In the genomic region with DNA sequence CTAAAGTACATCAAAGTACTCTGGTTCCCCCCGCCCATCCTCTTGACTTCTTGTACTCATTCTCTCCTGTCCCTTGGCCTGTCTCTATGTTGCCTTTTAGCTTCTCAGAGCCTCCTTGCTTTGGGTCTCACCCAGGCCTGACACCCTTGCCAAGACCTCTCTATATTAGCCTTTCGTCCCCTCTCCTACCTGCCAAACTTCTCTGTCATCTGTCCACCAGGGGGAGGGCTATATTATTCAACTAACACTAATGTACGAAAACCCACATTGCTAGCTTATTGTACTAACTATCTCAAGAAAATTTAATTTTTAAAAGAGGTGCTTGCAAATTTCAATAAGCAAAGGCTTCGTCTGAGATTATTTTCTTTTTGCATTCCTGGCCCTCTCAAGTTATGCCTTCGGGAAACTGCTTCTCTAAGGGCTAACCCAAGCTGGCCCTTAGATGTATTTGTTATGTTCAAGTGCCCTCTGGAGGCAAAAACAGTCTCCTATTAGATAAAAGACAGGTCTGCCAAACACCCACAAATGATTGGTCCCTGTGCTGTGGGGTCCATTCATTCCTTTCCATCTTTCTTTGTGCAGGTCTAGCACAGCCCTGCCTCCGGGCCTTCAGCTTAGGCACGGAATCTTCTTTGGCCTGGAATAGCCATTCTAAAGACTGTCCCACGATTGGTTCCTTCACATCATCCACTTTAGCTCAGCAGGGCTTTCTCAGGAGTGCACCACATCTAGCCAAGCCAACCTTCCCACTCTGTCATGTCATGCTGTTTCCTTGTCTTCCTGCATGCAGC, we compare ENCODE assay signal across 8 cellular contexts. TPM values are rescaled to one million over a fixed set of nuclear protein-coding genes. Genes with fewer than 3 reads are reported as not detected.
DNase-seq lines count a peak whose midpoint lies in the region; ATAC-seq and TF ChIP-seq lines count a peak whose summit lies in the region.

No MANE protein-coding gene starts in this region.

- H3K27me3 Mint-ChIP-seq in T-helper 1 cell treated with Interleukin-12 subunit alpha and Interleukin-12 subunit beta and Interleukin-4 antibody, amounts not matched to agents 30 μg/mL and 1 μg/mL, for 36 hours (ENCODE audit: low read depth) = no peaks in the 10 kb centered on the region

- intact Hi-C loops in lower lobe of right lung (cut with DNase I) = no loop called here
- intact Hi-C loops in testis (cut with DNase I; ENCODE audit: low total_unique reads) = no loop called here

- peak overlapping the region; percentile 38 for H3K4me3 ChIP-seq in lower lobe of right lung
- no peak overlapping the region for H3K4me3 ChIP-seq in testis

- H3K27ac ChIP-seq in lower lobe of right lung = peak overlapping the region; percentile 56
- no peak overlapping the region for H3K27ac ChIP-seq in testis

- H3K27me3 ChIP-seq in lower lobe of right lung (ENCODE audit: low read depth) = no peaks in the 10 kb centered on the region
- no peaks in the 10 kb centered on the region for H3K27me3 ChIP-seq in testis

- DNase-seq in AG08396 (ENCODE audit: low spot score) (peak; percentile 35), NCI-H1092 (lab: John Stamatoyannopoulos, UW) (peak; percentile 26), dermis blood vessel endothelial cell (peak; percentile 75), lower lobe of right lung (no peak), testis (peak; percentile 53)

- H3K36me3 ChIP-seq in lower lobe of right lung (no peaks in the 10 kb centered on the region), testis (ENCODE audit: low read depth, missing control alignments) (no peaks in the 10 kb centered on the region)

- peaks cover 24% of the 10 kb centered on the region for H3K4me1 Mint-ChIP-seq in T-helper 1 cell treated with Interleukin-12 subunit alpha and Interleukin-12 subunit beta and Interleukin-4 antibody, amounts not matched to agents 30 μg/mL and 1 μg/mL, for 36 hours (ENCODE audit: low read depth)

- no peaks in the 10 kb centered on the region for H3K36me3 Mint-ChIP-seq in T-helper 1 cell treated with Interleukin-12 subunit alpha and Interleukin-12 subunit beta and Interleukin-4 antibody, amounts not matched to agents 30 μg/mL and 1 μg/mL, for 36 hours (ENCODE audit: low read depth)

- H3K9me3 ChIP-seq in lower lobe of right lung = no peaks in the 10 kb centered on the region
- no peaks in the 10 kb centered on the region for H3K9me3 ChIP-seq in testis

- H3K9me3 Mint-ChIP-seq in T-helper 1 cell treated with Interleukin-12 subunit alpha and Interleukin-12 subunit beta and Interleukin-4 antibody, amounts not matched to agents 30 μg/mL and 1 μg/mL, for 36 hours = no peaks in the 10 kb centered on the region

- WGBS in testis, 2 donors = 30 to 41% methylated on average over 8 of the region's 8 CpGs

- ATAC-seq in GM18499 (IDR thresholded peaks at IDR 0.05; ENCODE audit: insufficient read depth, unreplicated experiment) (peak; percentile 51), HG02840 (IDR thresholded peaks at IDR 0.05; ENCODE audit: low FRiP score, unreplicated experiment) (peak; percentile 88), lower lobe of right lung (peak; percentile 86 to 90)

- no peak for TF ChIP-seq POLR2A in testis (IDR thresholded peaks at IDR 0.05)

- H3K4me1 ChIP-seq in lower lobe of right lung (peaks cover 14% of the 10 kb centered on the region), testis (no peaks in the 10 kb centered on the region)

- H3K27ac Mint-ChIP-seq in T-helper 1 cell treated with Interleukin-12 subunit alpha and Interleukin-12 subunit beta and Interleukin-4 antibody, amounts not matched to agents 30 μg/mL and 1 μg/mL, for 36 hours = peak overlapping the region; percentile 99

- H3K4me3 Mint-ChIP-seq in T-helper 1 cell treated with Interleukin-12 subunit alpha and Interleukin-12 subunit beta and Interleukin-4 antibody, amounts not matched to agents 30 μg/mL and 1 μg/mL, for 36 hours = peak overlapping the region; percentile 83

- TF ChIP-seq CTCF in lower lobe of right lung (IDR thresholded peaks at IDR 0.05) (peak; percentile 67), testis (IDR thresholded peaks at IDR 0.05) (peak; percentile 66 to 77 (median 66))

RNA-seq across cellular contexts. Expression of a gene that starts 6.4 kb away (rescaled TPM):
- total RNA-seq in dermis blood vessel endothelial cell = 17.0 and 17.2 TPM in 2 replicates
- total RNA-seq in lower lobe of right lung = 22.2 TPM
- total RNA-seq in testis = 10 to 100 TPM; 27.7 to 31.0 TPM
- 22.3 TPM for polyA plus RNA-seq in testis (ENCODE audit: insufficient read depth, low read depth, low replicate concordance)

RNA-seq across cellular contexts. Expression of a gene that starts 12.1 kb away (rescaled TPM):
- 16.8 and 28.0 TPM in 2 replicates for total RNA-seq in dermis blood vessel endothelial cell
- 3.3 TPM for total RNA-seq in lower lobe of right lung
- total RNA-seq in testis = 10 to 100 TPM; 35.7 to 42.1 TPM
- 22.1 TPM for polyA plus RNA-seq in testis (ENCODE audit: insufficient read depth, low read depth, low replicate concordance)
